In genomic region chr2:113302581-113302980, GRCh38 we compare ENCODE assay signal across 5 cellular contexts. TPM values are rescaled to one million over a fixed set of nuclear protein-coding genes. Genes with fewer than 3 reads are reported as not detected.
"Had no signal": no experiment of that assay in that cellular context is flagged by ENCODE, and none has a peak within 500 bp of the region (broad histone marks: within the 10 kb centered on the region; RNA-seq: fewer than 3 reads in every experiment).

No MANE protein-coding gene starts in this region.

RNA-seq across cellular contexts. Expression of gene PAX8, which starts 23.9 kb away (rescaled TPM):
- total RNA-seq: occipital lobe, osteocyte, skeletal muscle tissue, smooth muscle cell had no signal
- polyA plus RNA-seq: neural cell, smooth muscle cell had no signal
